In genomic region chr4:98577956-98578355, GRCh38 we compare ENCODE assay signal across 22 cellular contexts.
DNase-seq lines count a peak whose midpoint lies in the region; ATAC-seq and TF ChIP-seq lines count a peak whose summit lies in the region.
"Had no signal": no experiment of that assay in that cellular context is flagged by ENCODE, and none has a peak within 500 bp of the region (broad histone marks: within the 10 kb centered on the region; RNA-seq: fewer than 3 reads in every experiment).

No MANE protein-coding gene starts in this region.

- H3K4me1 ChIP-seq in BLaER1 = peaks cover 16% of the 10 kb centered on the region; the same call in 1 of the 2 replicates
- H3K4me1 ChIP-seq: body of pancreas had no signal

- H3K36me3 ChIP-seq in BLaER1 = no peaks in the 10 kb centered on the region
- H3K36me3 ChIP-seq: neutrophil had no signal

- no peaks in the 10 kb centered on the region for H3K9me3 Mint-ChIP-seq in osteocyte (ENCODE audit: unreplicated experiment)
- H3K9me3 Mint-ChIP-seq: activated naive CD4-positive, alpha-beta T cell treated with anti-CD3 and anti-CD28 coated beads for 36 hours; CD4-positive, alpha-beta T cell; H9 had no signal

- H3K27ac ChIP-seq in BLaER1 (no peak overlapping the region), dorsolateral prefrontal cortex (peak overlapping the region in 17 of 59 donors; percentile 4 to 60 (median 16))
- H3K27ac ChIP-seq: body of pancreas, KMS-11, neutrophil, vagina had no signal

- H3K27me3 Mint-ChIP-seq in osteocyte (ENCODE audit: unreplicated experiment) = no peaks in the 10 kb centered on the region
- H3K27me3 Mint-ChIP-seq: CD4-positive, alpha-beta T cell had no signal

- no peaks in the 10 kb centered on the region for H3K27me3 ChIP-seq in BLaER1
- no peaks in the 10 kb centered on the region for H3K27me3 ChIP-seq in dorsolateral prefrontal cortex
- H3K27me3 ChIP-seq: body of pancreas, neutrophil, vagina had no signal

- H3K9me3 ChIP-seq in BLaER1 = no peaks in the 10 kb centered on the region
- H3K9me3 ChIP-seq: body of pancreas, neutrophil, vagina had no signal

- no peaks in the 10 kb centered on the region for H4K20me1 ChIP-seq in BLaER1

- no peak overlapping the region for H3K9ac ChIP-seq in BLaER1
- H3K9ac ChIP-seq: KMS-11 had no signal

- peak overlapping the region; percentile 32; the same call in 1 of the 2 replicates for H3K4me2 ChIP-seq in BLaER1
- H3K4me2 ChIP-seq: KMS-11 had no signal

- H3K4me1 Mint-ChIP-seq in osteocyte (ENCODE audit: unreplicated experiment) = peaks cover 70% of the 10 kb centered on the region

- intact Hi-C loops in dorsolateral prefrontal cortex (cut with DNase I) = loop anchor here in 1 of 2 donors (10.0 kb wide), 1 partner anchor 347 kb away; the partner anchor contains the start of gene EIF4E

- H3K4me3 ChIP-seq in BLaER1 (no peak overlapping the region), dorsolateral prefrontal cortex (peak overlapping the region in 32 of 59 donors; percentile 1 to 43 (median 20))
- H3K4me3 ChIP-seq: body of pancreas, vagina had no signal

- H3K36me3 Mint-ChIP-seq in osteocyte (ENCODE audit: unreplicated experiment) = peaks cover 7% of the 10 kb centered on the region

- peak; percentile 5 for DNase-seq in NCI-H446 treated with DMSO at 0.1 percent for 48 hours (lab: John Stamatoyannopoulos, UW)
- no peak for DNase-seq in dorsolateral prefrontal cortex
- DNase-seq in osteocyte (ENCODE audit: extremely low spot score, unreplicated experiment) = no peak
- no peak for DNase-seq in activated naive CD4-positive, alpha-beta T cell treated with anti-CD3 and anti-CD28 coated beads, Interleukin-2, amount 50 U/mL, for 16 hours
- DNase-seq in NCI-H2081 treated with DMSO at 0.1 percent for 48 hours (lab: John Stamatoyannopoulos, UW) = no peak
- DNase-seq in left lobe of liver (ENCODE audit: low spot score) = no peak
- DNase-seq in NCI-H2029 treated with DMSO at 0.1 percent for 48 hours (lab: John Stamatoyannopoulos, UW) = no peak
- DNase-seq: activated naive CD4-positive, alpha-beta T cell treated with anti-CD3 and anti-CD28 coated beads for 36 hours; activated T-cell treated with anti-CD3 and anti-CD28 coated beads, Interleukin-2, amount 50 U/mL, for 48 hours; body of pancreas; CD4-positive, alpha-beta T cell; DMS53; H9; NCI-H1092; NCI-H2029; NCI-H510A; retina; substantia nigra had no signal

- TF ChIP-seq CTCF in dorsolateral prefrontal cortex (IDR thresholded peaks at IDR 0.05 in 54 of 56, conservative IDR thresholded peaks at IDR 0.05 in 2 of 56; ENCODE audit: low read depth in 1 of 56, partially characterized antibody in 56 of 56) = no peak
- no peak for TF ChIP-seq CTCF in osteocyte (IDR thresholded peaks at IDR 0.05)

- H3K27ac Mint-ChIP-seq in osteocyte (ENCODE audit: unreplicated experiment) = peak overlapping the region; percentile 28
- H3K27ac Mint-ChIP-seq: activated naive CD4-positive, alpha-beta T cell treated with anti-CD3 and anti-CD28 coated beads for 36 hours; CD4-positive, alpha-beta T cell had no signal

- no peak overlapping the region for H3K4me3 Mint-ChIP-seq in osteocyte (ENCODE audit: unreplicated experiment)
- H3K4me3 Mint-ChIP-seq: activated naive CD4-positive, alpha-beta T cell treated with anti-CD3 and anti-CD28 coated beads for 36 hours; CD4-positive, alpha-beta T cell; H9 had no signal

- no peak for ATAC-seq in left lobe of liver
- ATAC-seq: body of pancreas had no signal
